Comparison of ENCODE assay signal across 1 cellular context in genomic region chr2:150981826-150982225, GRCh38.
TF ChIP-seq lines count a peak whose summit lies in the region.

No MANE protein-coding gene starts in this region.

TF ChIP-seq in GM23338, 12 proteins besides CTCF, POLR2A, EP300 and RAD21 (continued from another document):
- TF ChIP-seq ZNF462 (CRISPR knock-in tag; IDR thresholded peaks at IDR 0.05) (no peak), NANOG (IDR thresholded peaks at IDR 0.05; ENCODE audit: borderline replicate concordance) (no peak), REST (IDR thresholded peaks at IDR 0.05; ENCODE audit: unreplicated experiment) (no peak), ZNF114 (CRISPR knock-in tag; IDR thresholded peaks at IDR 0.05) (no peak), EZH2phosphoT487 (IDR thresholded peaks at IDR 0.05; ENCODE audit: unreplicated experiment) (no peak), CREB1 (CRISPR knock-in tag; IDR thresholded peaks at IDR 0.05; ENCODE audit: low read depth) (no peak), ETS1 (IDR thresholded peaks at IDR 0.05) (no peak), STAT1 (IDR thresholded peaks at IDR 0.05; ENCODE audit: unreplicated experiment) (no peak), EZH2 (IDR thresholded peaks at IDR 0.05; ENCODE audit: low read depth, unreplicated experiment) (no peak), JUNB (IDR thresholded peaks at IDR 0.05; ENCODE audit: unreplicated experiment) (no peak), ZNF331 (CRISPR knock-in tag; IDR thresholded peaks at IDR 0.05; ENCODE audit: low read depth) (no peak)
TF ChIP-seq in GM23338: peak in this region for 0.
